1 cellular context compared by ENCODE assay signal in the genomic region with DNA sequence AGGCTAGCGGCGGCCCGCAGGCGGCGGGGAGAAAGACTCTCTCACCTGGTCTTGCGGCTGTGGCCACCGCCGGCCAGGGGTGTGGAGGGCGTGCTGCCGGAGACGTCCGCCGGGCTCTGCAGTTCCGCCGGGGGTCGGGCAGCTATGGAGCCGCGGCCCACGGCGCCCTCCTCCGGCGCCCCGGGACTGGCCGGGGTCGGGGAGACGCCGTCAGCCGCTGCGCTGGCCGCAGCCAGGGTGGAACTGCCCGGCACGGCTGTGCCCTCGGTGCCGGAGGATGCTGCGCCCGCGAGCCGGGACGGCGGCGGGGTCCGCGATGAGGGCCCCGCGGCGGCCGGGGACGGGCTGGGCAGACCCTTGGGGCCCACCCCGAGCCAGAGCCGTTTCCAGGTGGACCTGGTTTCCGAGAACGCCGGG.
TF ChIP-seq lines count a peak whose summit lies in the region.

No MANE protein-coding gene starts in this region.

TF ChIP-seq in GM12878, 131 proteins besides CTCF, POLR2A, EP300 and RAD21 (continued from another document):
- TF ChIP-seq ZNF687 (IDR thresholded peaks at IDR 0.05), result 0 out of 2 replicates have a peak, but pooled peaks have one; percentile 52
